ENCODE assay signal across 1 cellular context in the genomic region with DNA sequence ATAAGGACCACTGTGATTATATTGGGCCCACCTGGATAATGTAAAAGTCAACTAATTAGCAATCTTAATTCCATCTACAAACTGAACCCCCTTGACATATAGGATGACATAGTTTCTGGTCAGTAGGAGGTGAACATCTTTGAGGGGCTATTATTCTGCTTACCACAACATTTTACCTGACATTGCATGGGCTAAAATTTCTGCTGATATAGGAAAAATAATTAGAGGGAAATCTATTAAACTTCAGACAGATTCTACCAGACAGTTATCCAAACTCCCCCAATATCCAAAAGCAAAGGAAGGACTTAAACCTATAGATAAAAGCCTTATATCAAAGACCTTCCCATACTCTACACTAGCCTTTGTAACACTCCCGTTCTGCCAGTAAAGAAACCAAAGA.
TF ChIP-seq lines count a peak whose summit lies in the region.

No MANE protein-coding gene starts in this region.

TF ChIP-seq in HepG2, 621 proteins besides CTCF, POLR2A, EP300 and RAD21 (continued from another document):
- TF ChIP-seq, protein P1, sequence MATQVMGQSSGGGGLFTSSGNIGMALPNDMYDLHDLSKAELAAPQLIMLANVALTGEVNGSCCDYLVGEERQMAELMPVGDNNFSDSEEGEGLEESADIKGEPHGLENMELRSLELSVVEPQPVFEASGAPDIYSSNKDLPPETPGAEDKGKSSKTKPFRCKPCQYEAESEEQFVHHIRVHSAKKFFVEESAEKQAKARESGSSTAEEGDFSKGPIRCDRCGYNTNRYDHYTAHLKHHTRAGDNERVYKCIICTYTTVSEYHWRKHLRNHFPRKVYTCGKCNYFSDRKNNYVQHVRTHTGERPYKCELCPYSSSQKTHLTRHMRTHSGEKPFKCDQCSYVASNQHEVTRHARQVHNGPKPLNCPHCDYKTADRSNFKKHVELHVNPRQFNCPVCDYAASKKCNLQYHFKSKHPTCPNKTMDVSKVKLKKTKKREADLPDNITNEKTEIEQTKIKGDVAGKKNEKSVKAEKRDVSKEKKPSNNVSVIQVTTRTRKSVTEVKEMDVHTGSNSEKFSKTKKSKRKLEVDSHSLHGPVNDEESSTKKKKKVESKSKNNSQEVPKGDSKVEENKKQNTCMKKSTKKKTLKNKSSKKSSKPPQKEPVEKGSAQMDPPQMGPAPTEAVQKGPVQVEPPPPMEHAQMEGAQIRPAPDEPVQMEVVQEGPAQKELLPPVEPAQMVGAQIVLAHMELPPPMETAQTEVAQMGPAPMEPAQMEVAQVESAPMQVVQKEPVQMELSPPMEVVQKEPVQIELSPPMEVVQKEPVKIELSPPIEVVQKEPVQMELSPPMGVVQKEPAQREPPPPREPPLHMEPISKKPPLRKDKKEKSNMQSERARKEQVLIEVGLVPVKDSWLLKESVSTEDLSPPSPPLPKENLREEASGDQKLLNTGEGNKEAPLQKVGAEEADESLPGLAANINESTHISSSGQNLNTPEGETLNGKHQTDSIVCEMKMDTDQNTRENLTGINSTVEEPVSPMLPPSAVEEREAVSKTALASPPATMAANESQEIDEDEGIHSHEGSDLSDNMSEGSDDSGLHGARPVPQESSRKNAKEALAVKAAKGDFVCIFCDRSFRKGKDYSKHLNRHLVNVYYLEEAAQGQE (IDR thresholded peaks at IDR 0.05; ENCODE audit: borderline replicate concordance in 1 of 2, low read depth in 1 of 2, low read length in 2 of 2) = no peak
- peak; percentile 20 to 69; a peak in 3 of 4 replicates for TF ChIP-seq MAFK (conservative IDR thresholded peaks at IDR 0.05 in 1 of 2, IDR thresholded peaks at IDR 0.05 in 1 of 2; ENCODE audit: low read length in 2 of 2)
